9 cellular contexts compared by ENCODE assay signal in the genomic region with DNA sequence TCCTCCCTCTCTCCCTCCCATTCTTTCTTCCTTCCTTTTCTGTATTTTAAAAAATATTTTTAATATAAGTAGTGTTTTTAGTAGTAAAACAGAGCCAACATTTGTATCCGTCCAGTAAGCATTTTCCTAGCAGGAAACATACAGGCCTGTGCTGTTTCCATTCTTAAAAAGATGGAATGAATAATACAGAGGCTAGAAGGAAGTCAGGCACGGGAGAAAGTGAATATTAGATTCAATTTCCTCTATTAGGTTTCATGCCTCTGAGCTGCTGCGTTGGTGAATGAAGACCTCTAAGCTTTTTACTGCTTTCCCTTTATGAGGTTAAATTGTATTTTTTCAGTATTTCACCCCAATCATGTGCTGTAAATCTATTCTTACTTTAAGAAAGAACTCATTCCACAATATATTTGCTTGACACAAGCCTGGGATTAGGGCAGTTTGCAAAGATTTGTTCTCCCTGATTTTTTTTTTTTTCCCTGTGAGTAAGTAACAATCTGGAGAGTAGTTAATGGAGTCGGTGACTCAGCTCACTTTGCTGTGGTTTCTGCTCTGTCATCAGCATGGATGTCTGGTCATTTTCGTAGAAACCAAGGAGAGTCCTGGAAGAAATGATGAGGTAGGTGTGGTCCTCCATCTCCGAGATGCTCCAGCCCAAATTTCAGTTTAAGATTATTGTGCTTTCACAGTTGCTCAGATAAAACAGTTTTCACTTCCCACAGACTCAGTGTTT.
A peak's percentile ranks its signal among the peaks of the same experiment; 100 is the strongest.
DNase-seq lines count a peak whose midpoint lies in the region; ATAC-seq and TF ChIP-seq lines count a peak whose summit lies in the region.
"Had no signal": no experiment of that assay in that cellular context is flagged by ENCODE, and none has a peak within 500 bp of the region (broad histone marks: within the 10 kb centered on the region; RNA-seq: fewer than 3 reads in every experiment).

No MANE protein-coding gene starts in this region.

- H4K20me1 ChIP-seq in HCT116 (ENCODE audit: insufficient read depth) = no peaks in the 10 kb centered on the region

- peak overlapping the region; percentile 67 for H3K4me2 ChIP-seq in HCT116 (ENCODE audit: low read length)

- no peak for TF ChIP-seq RAD21 in HCT116 (IDR thresholded peaks at IDR 0.05; ENCODE audit: low read depth)

- H3K9ac ChIP-seq in HCT116 (ENCODE audit: low read length) = peak overlapping the region; percentile 46

- no TSS peak for BruUV-seq in HCT116 (replicated peaks; lab: Mats Ljungman, UMichigan)

- RAD21 ChIA-PET in HCT116 (lab: Charles Lee; ENCODE audit: low non-redundant PET in 1 of 2, low total read pairs in 2 of 2, uncharacterized antibody in 2 of 2, unreplicated experiment in 2 of 2) = no interaction called here

- intact Hi-C loops in HCT116 (cut with micrococcal nuclease) = loop anchor here (5.0 kb wide), 1 partner anchor 219 kb away; no protein-coding TSS in a partner anchor
- intact Hi-C loops in left cardiac atrium (cut with DNase I) = loop anchor here (10.0 kb wide), 2 partner anchors 516 to 536 kb away; a partner anchor contains a TSS

- H3K9me2 ChIP-seq in HCT116 (ENCODE audit: insufficient read depth) = no peaks in the 10 kb centered on the region

- POLR2A ChIA-PET in HCT116 (lab: Charles Lee) (no interaction called here), GM10248 (lab: Yijun Ruan, JAX) (no interaction called here), HEK293T (lab: Yijun Ruan, JAX) (no interaction called here)

- H3K27ac ChIP-seq in HCT116 (ENCODE audit: low read depth, low read length) (peak overlapping the region; percentile 19; the same call in 1 of the 2 replicates), VCaP (peak overlapping the region; percentile 91), skin epidermis (peak overlapping the region in 12 of 21 experiments; percentile 3 to 78 (median 44))

- no peaks in the 10 kb centered on the region for H3K36me3 ChIP-seq in HCT116 (ENCODE audit: control insufficient read depth in 1 of 2, insufficient read depth in 2 of 2, low read length in 2 of 2)
- H3K36me3 ChIP-seq: Peyer's patch had no signal

- TF ChIP-seq CTCF in HCT116 (IDR thresholded peaks at IDR 0.05 in 2 of 3, conservative IDR thresholded peaks at IDR 0.05 in 1 of 3; ENCODE audit: borderline replicate concordance in 1 of 3, insufficient read depth in 1 of 3, low read depth in 2 of 3, low read length in 2 of 3) = no peak
- TF ChIP-seq CTCF in VCaP (conservative IDR thresholded peaks at IDR 0.05) = no peak
- no peak for TF ChIP-seq CTCF in GM10248 (IDR thresholded peaks at IDR 0.05; ENCODE audit: control extremely low read depth, extremely low read depth, low read depth, missing control alignments)

- CTCF ChIA-PET in HCT116 (lab: Charles Lee) = no interaction called here
- CTCF ChIA-PET in GM10248 (lab: Yijun Ruan, JAX) = interaction anchor here (1.2 kb wide), 1 partner anchor 9 kb away, joined by 5 read pairs; no protein-coding TSS in a partner anchor
- CTCF ChIA-PET in HEK293T (lab: Yijun Ruan, JAX) = interaction anchor here (1.2 kb wide), 1 partner anchor 51 kb away, joined by 5 read pairs; no protein-coding TSS in a partner anchor

- H3K4me3 ChIP-seq in HCT116 (replicated peaks in 1 of 2; ENCODE audit: low read depth in 1 of 2, low read length in 2 of 2) (peak overlapping the region in 1 of 2 experiments; percentile 16; a peak in 2 of 4 replicates), skin epidermis (no peak overlapping the region)
- H3K4me3 ChIP-seq: Peyer's patch had no signal

- peaks cover 12% of the 10 kb centered on the region; the same call in 1 of the 2 replicates for H3K27me3 ChIP-seq in HCT116 (ENCODE audit: insufficient read depth, low read length)
- H3K27me3 ChIP-seq: Peyer's patch had no signal

- ATAC-seq in HCT116 (peak; percentile 85), left cardiac atrium (peak; percentile 47 to 98), HG03159 (IDR thresholded peaks at IDR 0.05; ENCODE audit: unreplicated experiment) (no peak)

- H3K79me2 ChIP-seq in HCT116 (ENCODE audit: insufficient read depth, low read length) = no peaks in the 10 kb centered on the region

- no peak for TF ChIP-seq POLR2A in HCT116 (IDR thresholded peaks at IDR 0.05; ENCODE audit: borderline replicate concordance, extremely low read depth, insufficient read depth, insufficient read length)

- DNase-seq in HCT116 (ENCODE audit: low read depth, low spot score) (peak; percentile 75), left cardiac atrium (no peak), GM10248 (ENCODE audit: extremely low spot score) (no peak), HEK293T (ENCODE audit: extremely low spot score) (no peak), AML-193 (lab: John Stamatoyannopoulos, UW) (no peak)

- no peaks in the 10 kb centered on the region for H3K9me3 ChIP-seq in HCT116 (ENCODE audit: control insufficient read depth in 1 of 2, insufficient read depth in 1 of 2, low read depth in 1 of 2, low read length in 2 of 2)
- H3K9me3 ChIP-seq: Peyer's patch had no signal

- H2AFZ ChIP-seq in HCT116 (ENCODE audit: low read depth, low read length, poor library complexity, severe bottlenecking) = peak overlapping the region; percentile 99

- H3K4me1 ChIP-seq in HCT116 (ENCODE audit: control insufficient read depth in 1 of 2, insufficient read depth in 2 of 2, low read length in 2 of 2) = peaks cover 0 to 15% of the 10 kb centered on the region in 2 experiments; a peak in 2 of 4 replicates
- H3K4me1 ChIP-seq: Peyer's patch had no signal

TF ChIP-seq in HCT116, 20 proteins besides CTCF, POLR2A, EP300 and RAD21 (continues in another document):
- TF ChIP-seq ZFX (IDR thresholded peaks at IDR 0.05) = no peak
- 0 out of 2 replicates have a peak, but pooled peaks have one; percentile 1 for TF ChIP-seq CBX3 (IDR thresholded peaks at IDR 0.05; ENCODE audit: low read depth)
- peak; percentile 78 for TF ChIP-seq JUND (IDR thresholded peaks at IDR 0.05)
- no peak for TF ChIP-seq EZH2phosphoT487 (IDR thresholded peaks at IDR 0.05; ENCODE audit: borderline replicate concordance)
- TF ChIP-seq TCF7L2 (IDR thresholded peaks at IDR 0.05; ENCODE audit: borderline replicate concordance, extremely low read depth, insufficient read depth, insufficient read length) = peak; percentile 76
- no peak for TF ChIP-seq SRF (IDR thresholded peaks at IDR 0.05; ENCODE audit: low read depth)
- peak; percentile 28; the same call in 1 of the 2 replicates for TF ChIP-seq CEBPB (IDR thresholded peaks at IDR 0.05; ENCODE audit: low read depth)
- TF ChIP-seq FOSL1 (IDR thresholded peaks at IDR 0.05; ENCODE audit: low read depth) = peak; percentile 85
- TF ChIP-seq ZNF274 (IDR thresholded peaks at IDR 0.05; ENCODE audit: low read depth, low read length) = no peak
- TF ChIP-seq, protein P1, sequence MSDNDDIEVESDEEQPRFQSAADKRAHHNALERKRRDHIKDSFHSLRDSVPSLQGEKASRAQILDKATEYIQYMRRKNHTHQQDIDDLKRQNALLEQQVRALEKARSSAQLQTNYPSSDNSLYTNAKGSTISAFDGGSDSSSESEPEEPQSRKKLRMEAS (IDR thresholded peaks at IDR 0.05) = no peak; the same call in 1 of the 2 replicates
- TF ChIP-seq YY1 (IDR thresholded peaks at IDR 0.05; ENCODE audit: extremely low read depth, insufficient replicate concordance, low read depth, low read length) = peak; percentile 65

TF ChIP-seq in HEK293T, 16 proteins besides CTCF, POLR2A, EP300 and RAD21:
- TF ChIP-seq FOXK2 (IDR thresholded peaks at IDR 0.05) = no peak
- TF ChIP-seq, protein P2, sequence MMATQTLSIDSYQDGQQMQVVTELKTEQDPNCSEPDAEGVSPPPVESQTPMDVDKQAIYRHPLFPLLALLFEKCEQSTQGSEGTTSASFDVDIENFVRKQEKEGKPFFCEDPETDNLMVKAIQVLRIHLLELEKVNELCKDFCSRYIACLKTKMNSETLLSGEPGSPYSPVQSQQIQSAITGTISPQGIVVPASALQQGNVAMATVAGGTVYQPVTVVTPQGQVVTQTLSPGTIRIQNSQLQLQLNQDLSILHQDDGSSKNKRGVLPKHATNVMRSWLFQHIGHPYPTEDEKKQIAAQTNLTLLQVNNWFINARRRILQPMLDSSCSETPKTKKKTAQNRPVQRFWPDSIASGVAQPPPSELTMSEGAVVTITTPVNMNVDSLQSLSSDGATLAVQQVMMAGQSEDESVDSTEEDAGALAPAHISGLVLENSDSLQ (IDR thresholded peaks at IDR 0.05) = no peak
- TF ChIP-seq SUZ12 (IDR thresholded peaks at IDR 0.05) = no peak
- no peak for TF ChIP-seq L3MBTL2 (conservative IDR thresholded peaks at IDR 0.05)
- TF ChIP-seq HDGF (IDR thresholded peaks at IDR 0.05; ENCODE audit: borderline replicate concordance) = no peak
- no peak for TF ChIP-seq LEF1 (IDR thresholded peaks at IDR 0.05; ENCODE audit: borderline replicate concordance)
- no peak for TF ChIP-seq ELF4 (IDR thresholded peaks at IDR 0.05)
- no peak for TF ChIP-seq CTBP1 (IDR thresholded peaks at IDR 0.05; ENCODE audit: borderline replicate concordance)
- no peak for TF ChIP-seq BHLHE40 (IDR thresholded peaks at IDR 0.05; ENCODE audit: borderline replicate concordance)
- no peak for TF ChIP-seq ARNT (IDR thresholded peaks at IDR 0.05)
- no peak for TF ChIP-seq ZNF384 (IDR thresholded peaks at IDR 0.05)
- no peak for TF ChIP-seq FOXM1 (IDR thresholded peaks at IDR 0.05; ENCODE audit: borderline replicate concordance)
- TF ChIP-seq FOXA1 (IDR thresholded peaks at IDR 0.05) = no peak
TF ChIP-seq in HEK293T: peak in this region for 0.

Comparison
In these comparisons a context has a peak if more than half of its experiments do, and no peak if none do; other contexts are left out.
1. H3K27ac ChIP-seq: peak in every context shown above with its lines; median percentile 91 in VCaP; 44 in skin epidermis; 19 in HCT116.